ENCODE assay signal across 1 cellular context in genomic region chr3:42032693-42033349, GRCh38.
TF ChIP-seq lines count a peak whose summit lies in the region.

No MANE protein-coding gene starts in this region.

TF ChIP-seq in HepG2, 621 proteins besides CTCF, POLR2A, EP300 and RAD21 (continued from another document and continues in another):
- TF ChIP-seq SIN3B (IDR thresholded peaks at IDR 0.05; ENCODE audit: low read length) (no peak), CREB3 (CRISPR knock-in tag; IDR thresholded peaks at IDR 0.05) (no peak), PHF5A (CRISPR knock-in tag; IDR thresholded peaks at IDR 0.05; ENCODE audit: low read depth, unreplicated experiment) (no peak), SRSF9 (IDR thresholded peaks at IDR 0.05; ENCODE audit: borderline replicate concordance, insufficient read depth, low read depth, low read length, poor library complexity, severe bottlenecking) (no peak), AGO2 (optimal IDR thresholded peaks at IDR 0.05; ENCODE audit: low read depth, low read length) (no peak), ZNF292 (CRISPR knock-in tag; IDR thresholded peaks at IDR 0.05; ENCODE audit: borderline replicate concordance, low read depth) (peak; percentile 87), ZNF841 (CRISPR knock-in tag; IDR thresholded peaks at IDR 0.05; ENCODE audit: borderline replicate concordance) (no peak), SNAPC5 (CRISPR knock-in tag; IDR thresholded peaks at IDR 0.05; ENCODE audit: borderline replicate concordance) (no peak), GPBP1L1 (CRISPR knock-in tag; IDR thresholded peaks at IDR 0.05) (no peak), ZSCAN22 (CRISPR knock-in tag; IDR thresholded peaks at IDR 0.05) (no peak), SNRNP70 (IDR thresholded peaks at IDR 0.05; ENCODE audit: low read depth, low read length) (no peak), ZNF414 (CRISPR knock-in tag; IDR thresholded peaks at IDR 0.05) (no peak), HOXD1 (CRISPR knock-in tag; IDR thresholded peaks at IDR 0.05) (no peak), PRDM10 (CRISPR knock-in tag; IDR thresholded peaks at IDR 0.05; ENCODE audit: low read depth) (0 out of 2 replicates have a peak, but pooled peaks have one; percentile 65), ZNF550 (CRISPR knock-in tag; IDR thresholded peaks at IDR 0.05; ENCODE audit: borderline replicate concordance) (no peak), NR2C2 (CRISPR knock-in tag; IDR thresholded peaks at IDR 0.05; ENCODE audit: borderline replicate concordance) (peak; percentile 85), MAFG (CRISPR knock-in tag; IDR thresholded peaks at IDR 0.05) (no peak), SMC3 (IDR thresholded peaks at IDR 0.05; ENCODE audit: low read length) (no peak), SMAD1 (CRISPR knock-in tag; IDR thresholded peaks at IDR 0.05; ENCODE audit: borderline replicate concordance, low read depth) (no peak), ZSCAN20 (CRISPR knock-in tag; IDR thresholded peaks at IDR 0.05; ENCODE audit: borderline replicate concordance) (no peak), ZBTB1 (CRISPR knock-in tag; IDR thresholded peaks at IDR 0.05; ENCODE audit: borderline replicate concordance) (no peak), ZNF720 (CRISPR knock-in tag; IDR thresholded peaks at IDR 0.05) (no peak), ZNF335 (CRISPR knock-in tag; IDR thresholded peaks at IDR 0.05) (0 out of 2 replicates have a peak, but pooled peaks have one; percentile 22), TGIF2 (CRISPR knock-in tag; IDR thresholded peaks at IDR 0.05) (peak; percentile 81; the same call in 1 of the 2 replicates), ZMAT3 (CRISPR knock-in tag; conservative IDR thresholded peaks at IDR 0.05) (peak; percentile 72), ZNF124 (CRISPR knock-in tag; IDR thresholded peaks at IDR 0.05) (0 out of 2 replicates have a peak, but pooled peaks have one; percentile 35), ZNF280D (CRISPR knock-in tag; IDR thresholded peaks at IDR 0.05) (no peak; the same call in 1 of the 2 replicates), ARID5B (CRISPR knock-in tag; IDR thresholded peaks at IDR 0.05) (peak; percentile 98), SOX6 (IDR thresholded peaks at IDR 0.05) (no peak), SOX6 (CRISPR knock-in tag; IDR thresholded peaks at IDR 0.05) (peak; percentile 92), MZF1 (CRISPR knock-in tag; IDR thresholded peaks at IDR 0.05; ENCODE audit: borderline replicate concordance) (no peak), ZNF780A (CRISPR knock-in tag; IDR thresholded peaks at IDR 0.05) (no peak), PAX8 (CRISPR knock-in tag; IDR thresholded peaks at IDR 0.05; ENCODE audit: borderline replicate concordance) (no peak), TRAFD1 (CRISPR knock-in tag; IDR thresholded peaks at IDR 0.05; ENCODE audit: borderline replicate concordance) (no peak), CHCHD3 (CRISPR knock-in tag; IDR thresholded peaks at IDR 0.05) (no peak), HNRNPK (IDR thresholded peaks at IDR 0.05; ENCODE audit: low read depth, low read length, poor library complexity, severe bottlenecking) (no peak), MAZ (IDR thresholded peaks at IDR 0.05; ENCODE audit: borderline replicate concordance, low read depth, low read length) (no peak), MAZ (CRISPR knock-in tag; IDR thresholded peaks at IDR 0.05; ENCODE audit: low read depth) (no peak), ZNF629 (CRISPR knock-in tag; conservative IDR thresholded peaks at IDR 0.05) (0 out of 2 replicates have a peak, but pooled peaks have one; percentile 20), ZNF24 (IDR thresholded peaks at IDR 0.05) (no peak), SRSF4 (IDR thresholded peaks at IDR 0.05; ENCODE audit: low read depth, low read length, poor library complexity, severe bottlenecking) (no peak), GMEB1 (CRISPR knock-in tag; IDR thresholded peaks at IDR 0.05; ENCODE audit: borderline replicate concordance) (no peak), E2F2 (CRISPR knock-in tag; IDR thresholded peaks at IDR 0.05; ENCODE audit: borderline replicate concordance) (no peak), ZNF816 (CRISPR knock-in tag; IDR thresholded peaks at IDR 0.05; ENCODE audit: borderline replicate concordance) (0 out of 2 replicates have a peak, but pooled peaks have one; percentile 27)
